In the genomic region with DNA sequence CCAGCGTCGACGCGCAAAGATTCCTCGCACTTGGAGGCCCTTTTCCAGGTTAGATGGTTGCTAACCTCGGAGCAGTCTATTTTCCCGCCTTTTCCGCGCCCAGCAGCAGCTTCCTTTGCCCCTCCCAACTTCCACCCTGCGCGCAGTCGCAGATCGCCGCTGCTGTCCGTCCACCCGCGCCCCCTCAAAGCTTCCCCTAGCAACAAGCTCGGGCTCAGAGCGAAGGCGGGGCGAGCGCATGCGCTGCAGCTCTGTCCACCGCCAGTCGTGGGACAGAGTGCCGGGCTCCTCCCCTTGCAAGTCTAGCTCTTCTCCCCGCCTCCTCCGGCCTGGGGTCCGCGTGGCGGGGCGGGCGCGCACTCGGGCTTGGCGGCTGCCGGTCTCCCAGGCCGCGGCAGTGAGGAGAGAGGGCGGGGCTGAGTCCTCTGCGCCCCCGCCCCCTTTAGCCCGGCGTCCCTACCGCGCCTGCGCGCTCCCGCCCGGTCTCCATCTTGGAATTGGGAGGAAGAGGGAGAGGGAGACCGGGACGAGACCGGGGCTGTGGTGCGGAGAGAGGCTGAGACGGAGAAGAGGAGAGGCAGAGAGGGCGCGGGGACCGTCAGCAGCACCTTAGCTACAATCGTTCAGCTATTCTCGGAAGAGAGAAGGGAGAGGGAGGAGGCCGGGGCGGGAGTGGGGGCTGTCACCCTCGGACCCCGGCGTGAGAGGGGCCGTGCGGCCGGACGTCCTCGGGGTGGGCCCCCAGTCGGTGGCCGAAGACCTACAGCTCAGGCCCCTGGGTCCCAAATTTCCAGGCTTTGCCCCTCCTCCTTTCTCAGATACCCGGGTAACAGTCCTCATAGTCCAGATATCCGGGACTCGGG, we compare ENCODE assay signal across 8 cellular contexts. TPM values are rescaled to one million over a fixed set of nuclear protein-coding genes. Genes with fewer than 3 reads are reported as not detected.
DNase-seq lines count a peak whose midpoint lies in the region; ATAC-seq, FAIRE-seq and TF ChIP-seq lines count a peak whose summit lies in the region.

A gene (plus strand): TSS at position 485 of the 863 bp plus-strand sequence. CDS start 3,905 bp downstream, outside the sequence.

- H3K4me2 ChIP-seq in smooth muscle cell: peak within 1 kb of the TSS; percentile 99

- H3K4me3 Mint-ChIP-seq in WTC11: peak within 1 kb of the TSS; percentile 92

- peak within 1 kb of the TSS; percentile 86 for H3K9ac ChIP-seq in smooth muscle cell (ENCODE audit: low read depth)

- no peak for FAIRE-seq in bronchial epithelial cell (lab: Jason Lieb, UNC)

- peaks cover 27% of the 10 kb centered on the region for H3K4me1 Mint-ChIP-seq in WTC11

- ATAC-seq in GM19023 (IDR thresholded peaks at IDR 0.05; ENCODE audit: unreplicated experiment) (peak; percentile 94), HG03280 (IDR thresholded peaks at IDR 0.05; ENCODE audit: unreplicated experiment) (peak; percentile 96), WTC11 (peak; percentile 97)

- H3K36me3 Mint-ChIP-seq in WTC11: peaks cover 39% of the 10 kb centered on the region

- peaks cover 14% of the 10 kb centered on the region for H3K36me3 ChIP-seq in bronchial epithelial cell (ENCODE audit: control insufficient read depth, insufficient read depth, low read length)
- H3K36me3 ChIP-seq in smooth muscle cell (ENCODE audit: low read depth): peaks cover 3% of the 10 kb centered on the region

- peak within 1 kb of the TSS; percentile 94 for H2AFZ ChIP-seq in smooth muscle cell (ENCODE audit: low read depth)

- H3K9me3 Mint-ChIP-seq in WTC11: peaks cover 17% of the 10 kb centered on the region

- peak within 1 kb of the TSS; percentile 58 for H3K27ac ChIP-seq in smooth muscle cell (ENCODE audit: low read depth)

- 2% methylated on average over 68 of the region's 75 CpGs for WGBS in smooth muscle cell (ENCODE audit: low lambda C conversion rate)

- no peaks in the 10 kb centered on the region for H3K9me3 ChIP-seq in smooth muscle cell (replicated peaks; ENCODE audit: low read depth)

- peak within 1 kb of the TSS; percentile 82 for H3K27ac Mint-ChIP-seq in WTC11

- peaks cover 21% of the 10 kb centered on the region for H3K27me3 Mint-ChIP-seq in WTC11 (ENCODE audit: low read depth)

- H3K79me2 ChIP-seq in smooth muscle cell (ENCODE audit: low read depth): peaks cover 42% of the 10 kb centered on the region

- H3K4me3 ChIP-seq in AG09309 (ENCODE audit: control insufficient read depth, low read depth, low read length): peak within 1 kb of the TSS; percentile 95
- H3K4me3 ChIP-seq in bronchial epithelial cell (ENCODE audit: low read depth, low read length): peak within 1 kb of the TSS; percentile 96
- H3K4me3 ChIP-seq in smooth muscle cell: peak within 1 kb of the TSS; percentile 84

- peak; percentile 94 for DNase-seq in AG09309 (ENCODE audit: low read depth)
- DNase-seq in NCI-H345 (lab: John Stamatoyannopoulos, UW): peak; percentile 99
- peak; percentile 100 for DNase-seq in WTC11 (ENCODE audit: low spot score)
- DNase-seq in bronchial epithelial cell (ENCODE audit: low read depth): peak; percentile 94
- peak; percentile 100 for DNase-seq in iPS-NIHi7 (ENCODE audit: extremely low spot score)
- peak; percentile 97 for DNase-seq in smooth muscle cell (lab: John Stamatoyannopoulos, UW; ENCODE audit: unreplicated experiment)

- TF ChIP-seq CTCF in AG09309 (IDR thresholded peaks at IDR 0.05; ENCODE audit: control insufficient read depth, insufficient read depth, low read depth, low read length, missing control alignments) (no peak), WTC11 (IDR thresholded peaks at IDR 0.05) (no peak), bronchial epithelial cell (IDR thresholded peaks at IDR 0.05; ENCODE audit: insufficient read depth, low read length, severe bottlenecking) (no peak), smooth muscle cell (IDR thresholded peaks at IDR 0.05; ENCODE audit: borderline replicate concordance, insufficient read depth, poor library complexity, severe bottlenecking) (no peak)

- H3K27me3 ChIP-seq in bronchial epithelial cell (ENCODE audit: control insufficient read depth, insufficient read depth, low read length) (no peaks in the 10 kb centered on the region), smooth muscle cell (ENCODE audit: low read depth) (no peaks in the 10 kb centered on the region)

- H3F3A ChIP-seq in smooth muscle cell (ENCODE audit: low read depth): peaks cover 16% of the 10 kb centered on the region

- POLR2A ChIA-PET in WTC11 (lab: Charles Lee): interaction anchor here (0.6 to 3.2 kb wide), 11 partner anchors 12 to 257 kb away, joined by 3 to 17 read pairs (median 3); a partner anchor contains a TSS

- peaks cover 25% of the 10 kb centered on the region for H3K4me1 ChIP-seq in smooth muscle cell (ENCODE audit: low read depth)

- CTCF ChIA-PET in WTC11 (lab: Charles Lee): interaction anchor here (0.5 to 5.5 kb wide), 29 partner anchors 12 to 1498 kb away, joined by 3 to 36 read pairs (median 4); a partner anchor contains a TSS

- H4K20me1 ChIP-seq in smooth muscle cell (ENCODE audit: low read depth): peaks cover 43% of the 10 kb centered on the region

TF ChIP-seq in WTC11, 78 proteins besides CTCF, POLR2A, EP300 and RAD21 (continues in another document):
- TF ChIP-seq FOXK1 (CRISPR knock-in tag; IDR thresholded peaks at IDR 0.05): peak; percentile 79
- TF ChIP-seq NFYB (CRISPR knock-in tag; conservative IDR thresholded peaks at IDR 0.05; ENCODE audit: low read depth): 0 out of 2 replicates have a peak, but pooled peaks have one; percentile 4
- TF ChIP-seq GABPB1 (CRISPR knock-in tag; IDR thresholded peaks at IDR 0.05): peak; percentile 61
- no peak for TF ChIP-seq GTF2I (CRISPR knock-in tag; conservative IDR thresholded peaks at IDR 0.05)
- TF ChIP-seq, protein P1, sequence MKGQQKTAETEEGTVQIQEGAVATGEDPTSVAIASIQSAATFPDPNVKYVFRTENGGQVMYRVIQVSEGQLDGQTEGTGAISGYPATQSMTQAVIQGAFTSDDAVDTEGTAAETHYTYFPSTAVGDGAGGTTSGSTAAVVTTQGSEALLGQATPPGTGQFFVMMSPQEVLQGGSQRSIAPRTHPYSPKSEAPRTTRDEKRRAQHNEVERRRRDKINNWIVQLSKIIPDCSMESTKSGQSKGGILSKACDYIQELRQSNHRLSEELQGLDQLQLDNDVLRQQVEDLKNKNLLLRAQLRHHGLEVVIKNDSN (CRISPR knock-in tag; IDR thresholded peaks at IDR 0.05): peak; percentile 32; the same call in 1 of the 2 replicates
- TF ChIP-seq, protein P2, sequence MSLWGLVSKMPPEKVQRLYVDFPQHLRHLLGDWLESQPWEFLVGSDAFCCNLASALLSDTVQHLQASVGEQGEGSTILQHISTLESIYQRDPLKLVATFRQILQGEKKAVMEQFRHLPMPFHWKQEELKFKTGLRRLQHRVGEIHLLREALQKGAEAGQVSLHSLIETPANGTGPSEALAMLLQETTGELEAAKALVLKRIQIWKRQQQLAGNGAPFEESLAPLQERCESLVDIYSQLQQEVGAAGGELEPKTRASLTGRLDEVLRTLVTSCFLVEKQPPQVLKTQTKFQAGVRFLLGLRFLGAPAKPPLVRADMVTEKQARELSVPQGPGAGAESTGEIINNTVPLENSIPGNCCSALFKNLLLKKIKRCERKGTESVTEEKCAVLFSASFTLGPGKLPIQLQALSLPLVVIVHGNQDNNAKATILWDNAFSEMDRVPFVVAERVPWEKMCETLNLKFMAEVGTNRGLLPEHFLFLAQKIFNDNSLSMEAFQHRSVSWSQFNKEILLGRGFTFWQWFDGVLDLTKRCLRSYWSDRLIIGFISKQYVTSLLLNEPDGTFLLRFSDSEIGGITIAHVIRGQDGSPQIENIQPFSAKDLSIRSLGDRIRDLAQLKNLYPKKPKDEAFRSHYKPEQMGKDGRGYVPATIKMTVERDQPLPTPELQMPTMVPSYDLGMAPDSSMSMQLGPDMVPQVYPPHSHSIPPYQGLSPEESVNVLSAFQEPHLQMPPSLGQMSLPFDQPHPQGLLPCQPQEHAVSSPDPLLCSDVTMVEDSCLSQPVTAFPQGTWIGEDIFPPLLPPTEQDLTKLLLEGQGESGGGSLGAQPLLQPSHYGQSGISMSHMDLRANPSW (CRISPR knock-in tag; conservative IDR thresholded peaks at IDR 0.05; ENCODE audit: low read depth): no peak
- TF ChIP-seq HMGA2 (CRISPR knock-in tag; IDR thresholded peaks at IDR 0.05): 0 out of 2 replicates have a peak, but pooled peaks have one; percentile 9
- TF ChIP-seq ZBTB21 (CRISPR knock-in tag; IDR thresholded peaks at IDR 0.05; ENCODE audit: borderline replicate concordance): 0 out of 2 replicates have a peak, but pooled peaks have one; percentile 38
- TF ChIP-seq, protein P3, sequence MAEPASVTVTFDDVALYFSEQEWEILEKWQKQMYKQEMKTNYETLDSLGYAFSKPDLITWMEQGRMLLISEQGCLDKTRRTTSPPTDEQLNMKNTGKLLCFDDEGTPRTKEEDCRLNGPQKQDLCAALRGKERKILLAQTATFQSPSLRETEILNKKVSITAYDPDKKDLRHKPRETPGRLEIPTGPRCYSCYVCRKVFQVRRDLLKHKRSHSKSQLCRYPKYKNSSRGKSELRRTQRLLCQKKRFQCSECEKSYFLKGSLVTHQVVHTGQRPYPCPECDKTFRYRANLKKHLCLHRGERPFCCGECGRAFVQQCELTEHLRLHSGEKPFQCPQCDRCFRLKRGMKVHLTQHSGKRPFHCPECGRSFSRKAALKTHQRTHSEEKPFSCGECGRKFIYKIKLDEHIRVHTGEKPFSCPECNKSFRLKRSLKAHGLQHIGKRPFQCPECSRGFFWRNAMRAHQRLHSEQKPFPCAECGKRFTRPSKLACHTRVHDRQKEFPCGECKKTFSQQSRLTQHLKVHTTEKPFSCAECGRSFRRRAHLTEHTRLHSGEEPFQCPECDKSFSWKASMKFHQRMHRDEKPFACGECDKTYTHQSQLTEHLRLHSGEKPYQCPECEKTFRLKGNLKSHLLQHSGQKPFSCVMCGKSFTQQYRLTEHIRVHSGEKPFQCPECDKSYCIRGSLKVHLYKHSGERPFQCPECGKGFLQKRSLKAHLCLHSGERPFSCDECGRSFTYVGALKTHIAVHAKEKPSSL (CRISPR knock-in tag; conservative IDR thresholded peaks at IDR 0.05): no peak
- TF ChIP-seq, protein P4, sequence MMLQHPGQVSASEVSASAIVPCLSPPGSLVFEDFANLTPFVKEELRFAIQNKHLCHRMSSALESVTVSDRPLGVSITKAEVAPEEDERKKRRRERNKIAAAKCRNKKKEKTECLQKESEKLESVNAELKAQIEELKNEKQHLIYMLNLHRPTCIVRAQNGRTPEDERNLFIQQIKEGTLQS (CRISPR knock-in tag; conservative IDR thresholded peaks at IDR 0.05): no peak

RNA-seq across cellular contexts. Expression of the gene that starts here (rescaled TPM):
- total RNA-seq in WTC11 (2021) (38.3 to 42.4 TPM (median 39.2 TPM) in 3 replicates), bronchial epithelial cell (24.7 and 28.7 TPM in 2 replicates), smooth muscle cell (26.2 and 26.8 TPM in 2 replicates)
- 26.0 TPM in 2 replicates for polyA plus RNA-seq in smooth muscle cell

Comparison
In these comparisons a context has a peak if more than half of its experiments do, and no peak if none do; other contexts are left out.
1. Peak in every context shown above with its lines: DNase-seq, ATAC-seq, H3K4me3 ChIP-seq and H3K27ac ChIP-seq.